ENCODE assay signal across 11 cellular contexts in the genomic region with DNA sequence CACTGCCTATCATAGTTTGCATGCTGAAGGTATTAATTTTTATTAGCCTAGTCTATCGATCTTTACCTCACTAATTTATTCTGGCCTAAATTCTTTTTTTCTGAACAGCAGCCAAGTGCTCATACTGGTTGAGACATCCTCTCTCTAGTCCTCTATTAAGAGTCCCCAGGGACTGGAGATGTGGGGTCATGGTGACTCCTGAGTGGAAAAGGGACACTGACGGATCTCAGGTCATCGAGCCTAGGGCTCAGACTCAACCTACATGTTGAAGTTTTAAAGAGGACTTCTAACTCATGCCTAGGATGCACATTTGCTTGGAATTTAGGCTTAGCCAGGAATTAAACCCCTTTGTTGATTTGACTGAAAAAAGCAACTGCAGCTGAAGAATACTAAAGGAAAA.
DNase-seq lines count a peak whose midpoint lies in the region; ATAC-seq and TF ChIP-seq lines count a peak whose summit lies in the region.
"Had no signal": no experiment of that assay in that cellular context is flagged by ENCODE, and none has a peak within 500 bp of the region (broad histone marks: within the 10 kb centered on the region; RNA-seq: fewer than 3 reads in every experiment).

No MANE protein-coding gene starts in this region.

- no peaks in the 10 kb centered on the region for H3F3A ChIP-seq in Loucy (ENCODE audit: low read depth)

- H3K36me3 ChIP-seq in Loucy (ENCODE audit: insufficient read depth, low read length) (no peaks in the 10 kb centered on the region), adipocyte (ENCODE audit: control insufficient read depth, insufficient read depth, low read length, severe bottlenecking) (no peaks in the 10 kb centered on the region), right atrium auricular region (no peaks in the 10 kb centered on the region)

- peak overlapping the region; percentile 38 to 73 for H3K27ac ChIP-seq in right atrium auricular region

- H3K4me3 ChIP-seq in Loucy (ENCODE audit: low read length, poor library complexity, severe bottlenecking) (no peak overlapping the region), adipocyte (ENCODE audit: low read length) (peak overlapping the region; percentile 55), right atrium auricular region (no peak overlapping the region)

- no peaks in the 10 kb centered on the region for H3K79me2 ChIP-seq in Loucy (ENCODE audit: insufficient read depth, low read length)

- H3K9me3 ChIP-seq in Loucy (ENCODE audit: insufficient read depth, low read depth, low read length) (no peaks in the 10 kb centered on the region), adipocyte (ENCODE audit: control insufficient read depth, low read length) (no peaks in the 10 kb centered on the region), right atrium auricular region (no peaks in the 10 kb centered on the region)

- no peaks in the 10 kb centered on the region for H3K27me3 ChIP-seq in Loucy (ENCODE audit: insufficient read depth, low read length, poor library complexity, severe bottlenecking)
- no peaks in the 10 kb centered on the region for H3K27me3 ChIP-seq in adipocyte (replicated peaks; ENCODE audit: control insufficient read depth, insufficient read depth, low read length)
- no peaks in the 10 kb centered on the region for H3K27me3 ChIP-seq in right atrium auricular region

- no peak for ATAC-seq in stimulated activated effector memory CD8-positive, alpha-beta T cell treated with anti-CD3 and anti-CD28 coated beads, Interleukin-12 subunit alpha, Interleukin-12 subunit beta, amount 100 ng/mL, for 72 hours
- no peak for ATAC-seq in GM19023 (IDR thresholded peaks at IDR 0.05; ENCODE audit: unreplicated experiment)

- peaks cover 33% of the 10 kb centered on the region for H3K4me1 Mint-ChIP-seq in stimulated activated effector memory CD8-positive, alpha-beta T cell treated with anti-CD3 and anti-CD28 coated beads, Interleukin-12 subunit alpha, Interleukin-12 subunit beta, amount 100 ng/mL, for 72 hours

- peaks cover 29% of the 10 kb centered on the region for H3K4me1 ChIP-seq in Loucy (ENCODE audit: insufficient read depth, low read length, poor library complexity, severe bottlenecking)
- H3K4me1 ChIP-seq in adipocyte (ENCODE audit: control insufficient read depth, insufficient read depth, low read length) = peaks cover 38% of the 10 kb centered on the region
- H3K4me1 ChIP-seq in right atrium auricular region = peaks cover 0 to 20% of the 10 kb centered on the region in 2 donors

- peak overlapping the region; percentile 8 for H3K4me2 ChIP-seq in Loucy (ENCODE audit: low read depth, low read length, poor library complexity, severe bottlenecking)

- peak overlapping the region; percentile 38 for H3K27ac Mint-ChIP-seq in stimulated activated effector memory CD8-positive, alpha-beta T cell treated with anti-CD3 and anti-CD28 coated beads, Interleukin-12 subunit alpha, Interleukin-12 subunit beta, amount 100 ng/mL, for 72 hours

- H3K4me3 Mint-ChIP-seq in stimulated activated effector memory CD8-positive, alpha-beta T cell treated with anti-CD3 and anti-CD28 coated beads, Interleukin-12 subunit alpha, Interleukin-12 subunit beta, amount 100 ng/mL, for 72 hours = no peak overlapping the region
- H3K4me3 Mint-ChIP-seq: neural crest cell had no signal

- H3K36me3 Mint-ChIP-seq in stimulated activated effector memory CD8-positive, alpha-beta T cell treated with anti-CD3 and anti-CD28 coated beads, Interleukin-12 subunit alpha, Interleukin-12 subunit beta, amount 100 ng/mL, for 72 hours = peaks cover 5% of the 10 kb centered on the region

- H3K9ac ChIP-seq in Loucy (ENCODE audit: low read depth, low read length, poor library complexity, severe bottlenecking) (no peak overlapping the region), adipocyte (ENCODE audit: low read length) (peak overlapping the region; percentile 25)

- no peaks in the 10 kb centered on the region for H4K20me1 ChIP-seq in Loucy (ENCODE audit: insufficient read depth, low read length, poor library complexity, severe bottlenecking)

- H3K9me3 Mint-ChIP-seq in stimulated activated effector memory CD8-positive, alpha-beta T cell treated with anti-CD3 and anti-CD28 coated beads, Interleukin-12 subunit alpha, Interleukin-12 subunit beta, amount 100 ng/mL, for 72 hours = no peaks in the 10 kb centered on the region
- H3K9me3 Mint-ChIP-seq: neural crest cell had no signal

- H2AFZ ChIP-seq in Loucy (ENCODE audit: low read length) = peak overlapping the region; percentile 49; the same call in 1 of the 2 replicates

- H3K9me2 ChIP-seq in Loucy (replicated peaks; ENCODE audit: low read depth, low read length) = no peaks in the 10 kb centered on the region

- no peak for TF ChIP-seq CTCF in Loucy (conservative IDR thresholded peaks at IDR 0.05; ENCODE audit: low read length)
- TF ChIP-seq CTCF in right atrium auricular region (IDR thresholded peaks at IDR 0.05) = no peak

- DNase-seq in adipocyte (ENCODE audit: low read depth) (peak; percentile 57), right atrium auricular region (ENCODE audit: low spot score) (no peak), amygdala (lab: John Stamatoyannopoulos, UW) (no peak), NOMO-1 (lab: John Stamatoyannopoulos, UW; ENCODE audit: unreplicated experiment in 2 of 2) (no peak)
- no peak for DNase-seq in stimulated activated effector memory CD8-positive, alpha-beta T cell treated with anti-CD3 and anti-CD28 coated beads, Interleukin-12 subunit alpha, Interleukin-12 subunit beta, amount 100 ng/mL, for 72 hours (ENCODE audit: low spot score in 2 of 2)
- DNase-seq: erythroblast, NCI-H187 treated with DMSO at 0.1 percent for 48 hours, OCI-M1 had no signal
